In the genomic region with DNA sequence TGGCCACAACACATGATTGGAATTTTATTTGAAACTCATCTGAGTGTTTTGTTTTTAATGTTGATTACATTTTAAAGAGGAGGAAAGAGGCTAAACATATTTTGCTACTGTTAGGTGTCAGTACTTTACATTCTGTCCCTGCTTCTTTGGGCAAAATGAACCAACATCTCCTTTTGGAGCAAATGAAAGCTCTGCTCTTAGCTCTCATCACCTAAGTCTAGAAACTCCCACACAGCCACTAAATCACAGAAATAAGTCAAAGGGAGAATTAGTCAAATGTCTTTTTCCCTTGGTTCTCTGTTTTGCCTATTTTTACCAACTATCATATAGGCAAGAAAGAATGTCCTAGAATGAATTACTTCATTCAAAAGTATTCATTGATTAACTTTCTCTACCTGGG, we compare ENCODE assay signal across 17 cellular contexts.
DNase-seq lines count a peak whose midpoint lies in the region; ATAC-seq, FAIRE-seq and TF ChIP-seq lines count a peak whose summit lies in the region.
"Had no signal": no experiment of that assay in that cellular context is flagged by ENCODE, and none has a peak within 500 bp of the region (broad histone marks: within the 10 kb centered on the region; RNA-seq: fewer than 3 reads in every experiment).

No MANE protein-coding gene starts in this region.

- peak overlapping the region; percentile 68 for H3K27ac Mint-ChIP-seq in activated CD4-positive, alpha-beta T cell treated with anti-CD3 and anti-CD28 coated beads, Interleukin-2, amount 10 ng/mL, durations not matched to agents 24 days and 14 days
- no peak overlapping the region for H3K27ac Mint-ChIP-seq in stimulated activated naive CD8-positive, alpha-beta T cell treated with anti-CD3 and anti-CD28 coated beads, Interleukin-15, amount 100 ng/mL, for 72 hours
- H3K27ac Mint-ChIP-seq in activated T-helper 2 cell treated with anti-CD3 and anti-CD28 coated beads, Interferon-gamma antibody, Interleukin-2, Interleukin-4, amounts not matched to agents 10 μg/mL and 5 μg/mL and 100 μg/mL, durations not matched to agents 14 hours and 24 hours and 36 hours: peak overlapping the region; percentile 52
- H3K27ac Mint-ChIP-seq: B cell; CD4-positive, CD25-positive, alpha-beta regulatory T cell; CD8-positive, alpha-beta memory T cell had no signal

- H3K4me3 ChIP-seq in kidney (ENCODE audit: low read length in 2 of 2): no peak overlapping the region
- H3K4me3 ChIP-seq: BLaER1 treated with 17β-estradiol and CSF1 and Interleukin-3, amounts not matched to agents 10 nM and 100 nM; GM12878; HAP-1 had no signal

- no peaks in the 10 kb centered on the region for H3K27me3 Mint-ChIP-seq in activated CD4-positive, alpha-beta T cell treated with anti-CD3 and anti-CD28 coated beads, Interleukin-2, amount 10 ng/mL, durations not matched to agents 24 days and 14 days
- H3K27me3 Mint-ChIP-seq in stimulated activated naive CD8-positive, alpha-beta T cell treated with anti-CD3 and anti-CD28 coated beads, Interleukin-15, amount 100 ng/mL, for 72 hours: no peaks in the 10 kb centered on the region
- H3K27me3 Mint-ChIP-seq in activated T-helper 2 cell treated with anti-CD3 and anti-CD28 coated beads, Interferon-gamma antibody, Interleukin-2, Interleukin-4, amounts not matched to agents 10 μg/mL and 5 μg/mL and 100 μg/mL, durations not matched to agents 14 hours and 24 hours and 36 hours (ENCODE audit: low read depth): no peaks in the 10 kb centered on the region
- H3K27me3 Mint-ChIP-seq: CD4-positive, CD25-positive, alpha-beta regulatory T cell had no signal

- TF ChIP-seq CTCF in kidney (IDR thresholded peaks at IDR 0.05; ENCODE audit: borderline replicate concordance, extremely low read depth, insufficient read depth): no peak

- DNase-seq in activated CD4-positive, alpha-beta T cell treated with anti-CD3 and anti-CD28 coated beads, Interleukin-2, amount 10 ng/mL, durations not matched to agents 24 days and 14 days: no peak
- no peak for DNase-seq in activated CD4-positive, alpha-beta T cell treated with anti-CD3 and anti-CD28 coated beads for 1 hour
- no peak for DNase-seq in stimulated activated naive CD8-positive, alpha-beta T cell treated with anti-CD3 and anti-CD28 coated beads, Interleukin-15, amount 100 ng/mL, for 72 hours
- DNase-seq in stimulated activated naive CD8-positive, alpha-beta T cell treated with anti-CD3 and anti-CD28 coated beads, Interleukin-15, Interleukin-2, amounts not matched to agents 100 U/mL and 50 U/mL, for 24 hours: no peak
- DNase-seq in activated T-helper 2 cell treated with anti-CD3 and anti-CD28 coated beads, Interferon-gamma antibody, Interleukin-2, Interleukin-4, amounts not matched to agents 10 μg/mL and 5 μg/mL and 100 μg/mL, durations not matched to agents 14 hours and 24 hours and 36 hours (ENCODE audit: low spot score): no peak
- no peak for DNase-seq in kidney
- DNase-seq in substantia nigra (lab: John Stamatoyannopoulos, UW): no peak
- DNase-seq: CD4-positive, CD25-positive, alpha-beta regulatory T cell; CD8-positive, alpha-beta memory T cell; COR-L47; DMS 273 treated with DMSO at 0.1 percent for 48 hours; DMS53; DND-41 had no signal

- H3K36me3 ChIP-seq in kidney (ENCODE audit: control insufficient read depth in 1 of 2, insufficient read depth in 2 of 2, low read length in 2 of 2): no peaks in the 10 kb centered on the region
- H3K36me3 ChIP-seq: BLaER1 treated with 17β-estradiol and CSF1 and Interleukin-3, amounts not matched to agents 10 nM and 100 nM; HAP-1 had no signal

- H3K27ac ChIP-seq in kidney (ENCODE audit: low read depth in 2 of 2, low read length in 2 of 2): no peak overlapping the region
- no peak overlapping the region for H3K27ac ChIP-seq in substantia nigra (ENCODE audit: low read depth, low read length, poor library complexity, severe bottlenecking)

- peaks cover 26% of the 10 kb centered on the region for H3K4me1 Mint-ChIP-seq in activated CD4-positive, alpha-beta T cell treated with anti-CD3 and anti-CD28 coated beads, Interleukin-2, amount 10 ng/mL, durations not matched to agents 24 days and 14 days
- H3K4me1 Mint-ChIP-seq in stimulated activated naive CD8-positive, alpha-beta T cell treated with anti-CD3 and anti-CD28 coated beads, Interleukin-15, amount 100 ng/mL, for 72 hours: peaks cover 28% of the 10 kb centered on the region
- H3K4me1 Mint-ChIP-seq in activated T-helper 2 cell treated with anti-CD3 and anti-CD28 coated beads, Interferon-gamma antibody, Interleukin-2, Interleukin-4, amounts not matched to agents 10 μg/mL and 5 μg/mL and 100 μg/mL, durations not matched to agents 14 hours and 24 hours and 36 hours (ENCODE audit: low read depth): peaks cover 29% of the 10 kb centered on the region
- H3K4me1 Mint-ChIP-seq: B cell; CD4-positive, CD25-positive, alpha-beta regulatory T cell had no signal

- no peaks in the 10 kb centered on the region for H3K4me1 ChIP-seq in kidney (ENCODE audit: control insufficient read depth in 1 of 2, insufficient read depth in 1 of 2, low read depth in 1 of 2, low read length in 2 of 2)
- H3K4me1 ChIP-seq: HAP-1 had no signal

- ATAC-seq in stimulated activated naive CD8-positive, alpha-beta T cell treated with anti-CD3 and anti-CD28 coated beads, Interleukin-15, amount 100 ng/mL, for 72 hours: peak; percentile 42
- no peak for ATAC-seq in stimulated activated naive CD8-positive, alpha-beta T cell treated with anti-CD3 and anti-CD28 coated beads, Interleukin-15, Interleukin-2, amounts not matched to agents 100 U/mL and 50 U/mL, for 24 hours
- ATAC-seq: GM12878 had no signal

- H3K9me3 Mint-ChIP-seq in activated CD4-positive, alpha-beta T cell treated with anti-CD3 and anti-CD28 coated beads, Interleukin-2, amount 10 ng/mL, durations not matched to agents 24 days and 14 days: peaks cover 44% of the 10 kb centered on the region
- peaks cover 17 to 26% of the 10 kb centered on the region in 2 donors for H3K9me3 Mint-ChIP-seq in stimulated activated naive CD8-positive, alpha-beta T cell treated with anti-CD3 and anti-CD28 coated beads, Interleukin-15, amount 100 ng/mL, for 72 hours
- peaks cover 58% of the 10 kb centered on the region for H3K9me3 Mint-ChIP-seq in activated T-helper 2 cell treated with anti-CD3 and anti-CD28 coated beads, Interferon-gamma antibody, Interleukin-2, Interleukin-4, amounts not matched to agents 10 μg/mL and 5 μg/mL and 100 μg/mL, durations not matched to agents 14 hours and 24 hours and 36 hours

- peaks cover 19% of the 10 kb centered on the region for H3K36me3 Mint-ChIP-seq in activated CD4-positive, alpha-beta T cell treated with anti-CD3 and anti-CD28 coated beads, Interleukin-2, amount 10 ng/mL, durations not matched to agents 24 days and 14 days (ENCODE audit: low read depth)
- peaks cover 44% of the 10 kb centered on the region for H3K36me3 Mint-ChIP-seq in activated T-helper 2 cell treated with anti-CD3 and anti-CD28 coated beads, Interferon-gamma antibody, Interleukin-2, Interleukin-4, amounts not matched to agents 10 μg/mL and 5 μg/mL and 100 μg/mL, durations not matched to agents 14 hours and 24 hours and 36 hours (ENCODE audit: low read depth)
- H3K36me3 Mint-ChIP-seq: CD4-positive, CD25-positive, alpha-beta regulatory T cell had no signal

- H3K9me3 ChIP-seq in kidney (ENCODE audit: control insufficient read depth in 1 of 2, low read length in 2 of 2): no peaks in the 10 kb centered on the region
- H3K9me3 ChIP-seq: HAP-1 had no signal

- no peak for FAIRE-seq in kidney (lab: Jason Lieb, UNC)
- FAIRE-seq: GM12878 had no signal

- H3K9ac ChIP-seq in kidney (ENCODE audit: low read length in 2 of 2): no peak overlapping the region
- H3K9ac ChIP-seq: BLaER1 treated with 17β-estradiol and CSF1 and Interleukin-3, amounts not matched to agents 10 nM and 100 nM had no signal

- intact Hi-C loops in activated CD4-positive, alpha-beta T cell treated with anti-CD3 and anti-CD28 coated beads, Interleukin-2, amount 10 ng/mL, durations not matched to agents 24 days and 14 days (cut with micrococcal nuclease): loop anchor here (1.0 kb wide), 1 partner anchor 12 kb away; no protein-coding TSS in a partner anchor
- intact Hi-C loops in activated T-helper 2 cell treated with anti-CD3 and anti-CD28 coated beads, Interferon-gamma antibody, Interleukin-2, Interleukin-4, amounts not matched to agents 10 μg/mL and 5 μg/mL and 100 μg/mL, durations not matched to agents 14 hours and 24 hours and 36 hours (cut with micrococcal nuclease): no loop called here
- intact Hi-C loops in kidney (cut with DNase I): no loop called here

- H3K4me3 Mint-ChIP-seq in activated CD4-positive, alpha-beta T cell treated with anti-CD3 and anti-CD28 coated beads, Interleukin-2, amount 10 ng/mL, durations not matched to agents 24 days and 14 days: no peak overlapping the region
- H3K4me3 Mint-ChIP-seq in stimulated activated naive CD8-positive, alpha-beta T cell treated with anti-CD3 and anti-CD28 coated beads, Interleukin-15, amount 100 ng/mL, for 72 hours: peak overlapping the region in 1 of 2 donors; percentile 14
- no peak overlapping the region for H3K4me3 Mint-ChIP-seq in activated T-helper 2 cell treated with anti-CD3 and anti-CD28 coated beads, Interferon-gamma antibody, Interleukin-2, Interleukin-4, amounts not matched to agents 10 μg/mL and 5 μg/mL and 100 μg/mL, durations not matched to agents 14 hours and 24 hours and 36 hours (ENCODE audit: low read depth)
- H3K4me3 Mint-ChIP-seq: B cell; CD4-positive, CD25-positive, alpha-beta regulatory T cell; CD8-positive, alpha-beta memory T cell had no signal

Comparison
In these comparisons a context has a peak if more than half of its experiments do, and no peak if none do; other contexts are left out.
1. H3K27ac Mint-ChIP-seq: peak in activated CD4-positive, alpha-beta T cell treated with anti-CD3 and anti-CD28 coated beads, Interleukin-2, amount 10 ng/mL, durations not matched to agents 24 days and 14 days (single experiment) and activated T-helper 2 cell treated with anti-CD3 and anti-CD28 coated beads, Interferon-gamma antibody, Interleukin-2, Interleukin-4, amounts not matched to agents 10 μg/mL and 5 μg/mL and 100 μg/mL, durations not matched to agents 14 hours and 24 hours and 36 hours (single experiment); none in stimulated activated naive CD8-positive, alpha-beta T cell treated with anti-CD3 and anti-CD28 coated beads, Interleukin-15, amount 100 ng/mL, for 72 hours (0 of 2).